20 cellular contexts compared by ENCODE assay signal in genomic region chr3:12115846-12116245, GRCh38. TPM values are rescaled to one million over a fixed set of nuclear protein-coding genes. Genes with fewer than 3 reads are reported as not detected.
DNase-seq lines count a peak whose midpoint lies in the region; ATAC-seq, FAIRE-seq and TF ChIP-seq lines count a peak whose summit lies in the region.
"Had no signal": no experiment of that assay in that cellular context is flagged by ENCODE, and none has a peak within 500 bp of the region (broad histone marks: within the 10 kb centered on the region; RNA-seq: fewer than 3 reads in every experiment).

No MANE protein-coding gene starts in this region.

- H3K4me3 ChIP-seq in small intestine (ENCODE audit: low read depth in 1 of 2, low read length in 2 of 2), result no peak overlapping the region
- no peak overlapping the region for H3K4me3 ChIP-seq in tibial artery
- H3K4me3 ChIP-seq: GM23248 had no signal

- H3K36me3 ChIP-seq in small intestine (ENCODE audit: control insufficient read depth in 2 of 2, insufficient read depth in 2 of 2, low read length in 2 of 2), result no peaks in the 10 kb centered on the region
- H3K36me3 ChIP-seq in tibial artery, result no peaks in the 10 kb centered on the region

- ATAC-seq in esophagus mucosa (peak; percentile 51), GM21515 (IDR thresholded peaks at IDR 0.05; ENCODE audit: unreplicated experiment) (no peak)

- 40 to 71% (median 51%) methylated on average over 3 of the region's 3 CpGs for WGBS in small intestine, 3 donors

- DNase-seq in NCI-H2227 treated with DMSO at 0.1 percent for 48 hours (lab: John Stamatoyannopoulos, UW), result peak; percentile 82
- DNase-seq in small intestine, result peak; percentile 58
- DNase-seq in activated naive CD4-positive, alpha-beta T cell treated with anti-CD3 and anti-CD28 coated beads, Interleukin-2, amount 50 U/mL, for 16 hours, result no peak
- no peak for DNase-seq in tibial artery
- DNase-seq: C1 segment of cervical spinal cord; Calu3; CD4-positive, alpha-beta memory T cell; COR-L47; DMS53; DMS79 treated with DMSO at 0.1 percent for 48 hours; GF-D8; GM23248; H7; HCEC 1CT had no signal

- no peak for TF ChIP-seq CTCF in tibial artery (IDR thresholded peaks at IDR 0.05)

- intact Hi-C loops in tibial artery (cut with DNase I; ENCODE audit: low total_unique reads), result no loop called here

- H3K27me3 ChIP-seq in small intestine (ENCODE audit: control insufficient read depth in 2 of 2, insufficient read depth in 2 of 2, low read length in 2 of 2) (peaks cover 0 to 2% of the 10 kb centered on the region in 2 donors), tibial artery (peaks cover 0 to 2% of the 10 kb centered on the region in 2 donors)

- H3K27ac ChIP-seq in small intestine (ENCODE audit: low read depth in 1 of 2, low read length in 1 of 2), result no peak overlapping the region
- H3K27ac ChIP-seq in tibial artery, result no peak overlapping the region
- H3K27ac ChIP-seq: GM23248 had no signal

- no peaks in the 10 kb centered on the region for H3K9me3 ChIP-seq in small intestine (ENCODE audit: control insufficient read depth, low read depth)
- H3K9me3 ChIP-seq in tibial artery, result no peaks in the 10 kb centered on the region

- H3K4me1 ChIP-seq in small intestine (ENCODE audit: control insufficient read depth in 2 of 2, insufficient read depth in 1 of 2, low read depth in 1 of 2, low read length in 1 of 2) (peaks cover 0 to 2% of the 10 kb centered on the region in 2 donors), tibial artery (no peaks in the 10 kb centered on the region)

- FAIRE-seq in small intestine (lab: Jason Lieb, UNC), result no peak
- FAIRE-seq: GM12891, GM18507, H1 had no signal

RNA-seq across cellular contexts. Expression of gene TIMP4, which starts 42.9 kb away (rescaled TPM):
- 1.2 TPM for total RNA-seq in esophagus mucosa
- polyA plus RNA-seq in small intestine, result 10 to 100 TPM in 1 of 3 donors, 1 to 10 TPM in 1, under 1 TPM in 1; 0.89 to 17.8 (median 3.8) TPM
- total RNA-seq: CD4-positive, alpha-beta memory T cell; G401 had no signal
- polyA plus RNA-seq: CD4-positive, alpha-beta memory T cell; GM23248 had no signal

Comparison
In these comparisons a context has a peak if more than half of its experiments do, and no peak if none do; other contexts are left out.
1. DNase-seq: peak in NCI-H2227 treated with DMSO at 0.1 percent for 48 hours (single experiment) and small intestine (single experiment); none in activated naive CD4-positive, alpha-beta T cell treated with anti-CD3 and anti-CD28 coated beads, Interleukin-2, amount 50 U/mL, for 16 hours (single experiment) and tibial artery (0 of 2).